ENCODE assay signal across 1 cellular context in the genomic region with DNA sequence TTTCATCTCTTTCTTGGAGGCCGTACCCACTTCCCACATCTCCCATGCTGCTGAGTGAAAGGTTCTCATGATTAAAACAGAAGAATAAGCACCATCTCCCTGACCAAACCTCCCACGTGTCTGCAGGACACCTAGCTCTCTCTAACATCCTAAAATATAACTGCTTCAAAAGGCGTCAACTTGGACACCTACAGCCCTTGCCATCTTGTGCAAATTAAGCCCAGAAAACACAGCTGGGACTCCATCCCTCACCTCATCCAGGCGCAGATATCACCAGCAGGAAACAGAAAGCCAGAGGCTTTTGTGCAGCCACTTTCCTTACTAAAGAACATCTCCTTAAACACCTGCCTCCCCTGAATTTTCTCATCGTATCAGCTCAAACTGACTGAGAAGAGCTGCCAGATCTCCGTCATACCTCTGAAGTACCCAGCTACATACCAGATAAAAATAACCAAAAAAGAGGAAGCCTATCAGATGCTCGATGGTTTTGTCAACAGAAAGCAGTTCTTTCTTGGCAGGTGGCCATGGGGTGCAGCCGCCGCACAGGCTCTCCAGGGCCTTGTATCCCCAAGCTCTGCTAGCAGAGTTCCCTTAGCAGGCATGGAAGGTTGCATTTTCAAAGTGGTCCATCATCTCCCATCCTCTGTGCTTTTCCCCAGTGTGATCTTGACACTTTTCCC.
TF ChIP-seq lines count a peak whose summit lies in the region.

No MANE protein-coding gene starts in this region.

TF ChIP-seq in GM12878, 131 proteins besides CTCF, POLR2A, EP300 and RAD21 (continues in another document):
- no peak for TF ChIP-seq RELA (IDR thresholded peaks at IDR 0.05; ENCODE audit: borderline replicate concordance, partially characterized antibody)
- no peak for TF ChIP-seq CBFB (IDR thresholded peaks at IDR 0.05; ENCODE audit: low read depth)
- TF ChIP-seq TCF3 (IDR thresholded peaks at IDR 0.05; ENCODE audit: borderline replicate concordance, insufficient read depth, low read depth, low read length), result no peak
- TF ChIP-seq, protein P1, sequence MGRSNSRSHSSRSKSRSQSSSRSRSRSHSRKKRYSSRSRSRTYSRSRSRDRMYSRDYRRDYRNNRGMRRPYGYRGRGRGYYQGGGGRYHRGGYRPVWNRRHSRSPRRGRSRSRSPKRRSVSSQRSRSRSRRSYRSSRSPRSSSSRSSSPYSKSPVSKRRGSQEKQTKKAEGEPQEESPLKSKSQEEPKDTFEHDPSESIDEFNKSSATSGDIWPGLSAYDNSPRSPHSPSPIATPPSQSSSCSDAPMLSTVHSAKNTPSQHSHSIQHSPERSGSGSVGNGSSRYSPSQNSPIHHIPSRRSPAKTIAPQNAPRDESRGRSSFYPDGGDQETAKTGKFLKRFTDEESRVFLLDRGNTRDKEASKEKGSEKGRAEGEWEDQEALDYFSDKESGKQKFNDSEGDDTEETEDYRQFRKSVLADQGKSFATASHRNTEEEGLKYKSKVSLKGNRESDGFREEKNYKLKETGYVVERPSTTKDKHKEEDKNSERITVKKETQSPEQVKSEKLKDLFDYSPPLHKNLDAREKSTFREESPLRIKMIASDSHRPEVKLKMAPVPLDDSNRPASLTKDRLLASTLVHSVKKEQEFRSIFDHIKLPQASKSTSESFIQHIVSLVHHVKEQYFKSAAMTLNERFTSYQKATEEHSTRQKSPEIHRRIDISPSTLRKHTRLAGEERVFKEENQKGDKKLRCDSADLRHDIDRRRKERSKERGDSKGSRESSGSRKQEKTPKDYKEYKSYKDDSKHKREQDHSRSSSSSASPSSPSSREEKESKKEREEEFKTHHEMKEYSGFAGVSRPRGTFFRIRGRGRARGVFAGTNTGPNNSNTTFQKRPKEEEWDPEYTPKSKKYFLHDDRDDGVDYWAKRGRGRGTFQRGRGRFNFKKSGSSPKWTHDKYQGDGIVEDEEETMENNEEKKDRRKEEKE (IDR thresholded peaks at IDR 0.05), result no peak
- TF ChIP-seq, protein P2, sequence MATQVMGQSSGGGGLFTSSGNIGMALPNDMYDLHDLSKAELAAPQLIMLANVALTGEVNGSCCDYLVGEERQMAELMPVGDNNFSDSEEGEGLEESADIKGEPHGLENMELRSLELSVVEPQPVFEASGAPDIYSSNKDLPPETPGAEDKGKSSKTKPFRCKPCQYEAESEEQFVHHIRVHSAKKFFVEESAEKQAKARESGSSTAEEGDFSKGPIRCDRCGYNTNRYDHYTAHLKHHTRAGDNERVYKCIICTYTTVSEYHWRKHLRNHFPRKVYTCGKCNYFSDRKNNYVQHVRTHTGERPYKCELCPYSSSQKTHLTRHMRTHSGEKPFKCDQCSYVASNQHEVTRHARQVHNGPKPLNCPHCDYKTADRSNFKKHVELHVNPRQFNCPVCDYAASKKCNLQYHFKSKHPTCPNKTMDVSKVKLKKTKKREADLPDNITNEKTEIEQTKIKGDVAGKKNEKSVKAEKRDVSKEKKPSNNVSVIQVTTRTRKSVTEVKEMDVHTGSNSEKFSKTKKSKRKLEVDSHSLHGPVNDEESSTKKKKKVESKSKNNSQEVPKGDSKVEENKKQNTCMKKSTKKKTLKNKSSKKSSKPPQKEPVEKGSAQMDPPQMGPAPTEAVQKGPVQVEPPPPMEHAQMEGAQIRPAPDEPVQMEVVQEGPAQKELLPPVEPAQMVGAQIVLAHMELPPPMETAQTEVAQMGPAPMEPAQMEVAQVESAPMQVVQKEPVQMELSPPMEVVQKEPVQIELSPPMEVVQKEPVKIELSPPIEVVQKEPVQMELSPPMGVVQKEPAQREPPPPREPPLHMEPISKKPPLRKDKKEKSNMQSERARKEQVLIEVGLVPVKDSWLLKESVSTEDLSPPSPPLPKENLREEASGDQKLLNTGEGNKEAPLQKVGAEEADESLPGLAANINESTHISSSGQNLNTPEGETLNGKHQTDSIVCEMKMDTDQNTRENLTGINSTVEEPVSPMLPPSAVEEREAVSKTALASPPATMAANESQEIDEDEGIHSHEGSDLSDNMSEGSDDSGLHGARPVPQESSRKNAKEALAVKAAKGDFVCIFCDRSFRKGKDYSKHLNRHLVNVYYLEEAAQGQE (IDR thresholded peaks at IDR 0.05; ENCODE audit: low read depth, low read length), result no peak
- no peak for TF ChIP-seq YBX1 (IDR thresholded peaks at IDR 0.05)
- TF ChIP-seq SMC3 (IDR thresholded peaks at IDR 0.05; ENCODE audit: borderline replicate concordance, low read length), result no peak
- TF ChIP-seq, protein P3, sequence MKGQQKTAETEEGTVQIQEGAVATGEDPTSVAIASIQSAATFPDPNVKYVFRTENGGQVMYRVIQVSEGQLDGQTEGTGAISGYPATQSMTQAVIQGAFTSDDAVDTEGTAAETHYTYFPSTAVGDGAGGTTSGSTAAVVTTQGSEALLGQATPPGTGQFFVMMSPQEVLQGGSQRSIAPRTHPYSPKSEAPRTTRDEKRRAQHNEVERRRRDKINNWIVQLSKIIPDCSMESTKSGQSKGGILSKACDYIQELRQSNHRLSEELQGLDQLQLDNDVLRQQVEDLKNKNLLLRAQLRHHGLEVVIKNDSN (IDR thresholded peaks at IDR 0.05; ENCODE audit: borderline replicate concordance, extremely low read length, insufficient read depth, low read depth, low read length), result no peak
- peak; percentile 73 for TF ChIP-seq MEF2A (IDR thresholded peaks at IDR 0.05; ENCODE audit: insufficient read depth, low read depth, low read length)
- TF ChIP-seq YY1 (IDR thresholded peaks at IDR 0.05; ENCODE audit: low read depth, low read length), result no peak
- TF ChIP-seq ZNF24 (IDR thresholded peaks at IDR 0.05), result no peak
- no peak for TF ChIP-seq MTA3 (IDR thresholded peaks at IDR 0.05; ENCODE audit: borderline replicate concordance, low read length)
- TF ChIP-seq CHD4 (IDR thresholded peaks at IDR 0.05), result no peak
- no peak for TF ChIP-seq PAX8 (IDR thresholded peaks at IDR 0.05)
- no peak for TF ChIP-seq PAX5 (IDR thresholded peaks at IDR 0.05; ENCODE audit: borderline replicate concordance, low read depth, low read length)
- TF ChIP-seq, protein P4, sequence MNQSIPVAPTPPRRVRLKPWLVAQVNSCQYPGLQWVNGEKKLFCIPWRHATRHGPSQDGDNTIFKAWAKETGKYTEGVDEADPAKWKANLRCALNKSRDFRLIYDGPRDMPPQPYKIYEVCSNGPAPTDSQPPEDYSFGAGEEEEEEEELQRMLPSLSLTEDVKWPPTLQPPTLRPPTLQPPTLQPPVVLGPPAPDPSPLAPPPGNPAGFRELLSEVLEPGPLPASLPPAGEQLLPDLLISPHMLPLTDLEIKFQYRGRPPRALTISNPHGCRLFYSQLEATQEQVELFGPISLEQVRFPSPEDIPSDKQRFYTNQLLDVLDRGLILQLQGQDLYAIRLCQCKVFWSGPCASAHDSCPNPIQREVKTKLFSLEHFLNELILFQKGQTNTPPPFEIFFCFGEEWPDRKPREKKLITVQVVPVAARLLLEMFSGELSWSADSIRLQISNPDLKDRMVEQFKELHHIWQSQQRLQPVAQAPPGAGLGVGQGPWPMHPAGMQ (IDR thresholded peaks at IDR 0.05; ENCODE audit: borderline replicate concordance), result no peak
- 0 out of 2 replicates have a peak, but pooled peaks have one; percentile 18 for TF ChIP-seq POLR2AphosphoS5 (IDR thresholded peaks at IDR 0.05; ENCODE audit: low read length)
- no peak for TF ChIP-seq ZZZ3 (IDR thresholded peaks at IDR 0.05; ENCODE audit: control insufficient read depth, insufficient read length, low read depth)
- TF ChIP-seq, protein P5, sequence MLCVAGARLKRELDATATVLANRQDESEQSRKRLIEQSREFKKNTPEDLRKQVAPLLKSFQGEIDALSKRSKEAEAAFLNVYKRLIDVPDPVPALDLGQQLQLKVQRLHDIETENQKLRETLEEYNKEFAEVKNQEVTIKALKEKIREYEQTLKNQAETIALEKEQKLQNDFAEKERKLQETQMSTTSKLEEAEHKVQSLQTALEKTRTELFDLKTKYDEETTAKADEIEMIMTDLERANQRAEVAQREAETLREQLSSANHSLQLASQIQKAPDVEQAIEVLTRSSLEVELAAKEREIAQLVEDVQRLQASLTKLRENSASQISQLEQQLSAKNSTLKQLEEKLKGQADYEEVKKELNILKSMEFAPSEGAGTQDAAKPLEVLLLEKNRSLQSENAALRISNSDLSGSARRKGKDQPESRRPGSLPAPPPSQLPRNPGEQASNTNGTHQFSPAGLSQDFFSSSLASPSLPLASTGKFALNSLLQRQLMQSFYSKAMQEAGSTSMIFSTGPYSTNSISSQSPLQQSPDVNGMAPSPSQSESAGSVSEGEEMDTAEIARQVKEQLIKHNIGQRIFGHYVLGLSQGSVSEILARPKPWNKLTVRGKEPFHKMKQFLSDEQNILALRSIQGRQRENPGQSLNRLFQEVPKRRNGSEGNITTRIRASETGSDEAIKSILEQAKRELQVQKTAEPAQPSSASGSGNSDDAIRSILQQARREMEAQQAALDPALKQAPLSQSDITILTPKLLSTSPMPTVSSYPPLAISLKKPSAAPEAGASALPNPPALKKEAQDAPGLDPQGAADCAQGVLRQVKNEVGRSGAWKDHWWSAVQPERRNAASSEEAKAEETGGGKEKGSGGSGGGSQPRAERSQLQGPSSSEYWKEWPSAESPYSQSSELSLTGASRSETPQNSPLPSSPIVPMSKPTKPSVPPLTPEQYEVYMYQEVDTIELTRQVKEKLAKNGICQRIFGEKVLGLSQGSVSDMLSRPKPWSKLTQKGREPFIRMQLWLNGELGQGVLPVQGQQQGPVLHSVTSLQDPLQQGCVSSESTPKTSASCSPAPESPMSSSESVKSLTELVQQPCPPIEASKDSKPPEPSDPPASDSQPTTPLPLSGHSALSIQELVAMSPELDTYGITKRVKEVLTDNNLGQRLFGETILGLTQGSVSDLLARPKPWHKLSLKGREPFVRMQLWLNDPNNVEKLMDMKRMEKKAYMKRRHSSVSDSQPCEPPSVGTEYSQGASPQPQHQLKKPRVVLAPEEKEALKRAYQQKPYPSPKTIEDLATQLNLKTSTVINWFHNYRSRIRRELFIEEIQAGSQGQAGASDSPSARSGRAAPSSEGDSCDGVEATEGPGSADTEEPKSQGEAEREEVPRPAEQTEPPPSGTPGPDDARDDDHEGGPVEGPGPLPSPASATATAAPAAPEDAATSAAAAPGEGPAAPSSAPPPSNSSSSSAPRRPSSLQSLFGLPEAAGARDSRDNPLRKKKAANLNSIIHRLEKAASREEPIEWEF (IDR thresholded peaks at IDR 0.05; ENCODE audit: insufficient replicate concordance, low read depth, low read length), result no peak
- TF ChIP-seq RBBP5 (conservative IDR thresholded peaks at IDR 0.05), result no peak
- no peak for TF ChIP-seq STAT1 (conservative IDR thresholded peaks at IDR 0.05)
- no peak for TF ChIP-seq CREM (IDR thresholded peaks at IDR 0.05; ENCODE audit: low read depth)
- TF ChIP-seq ZNF622 (IDR thresholded peaks at IDR 0.05), result no peak
- no peak for TF ChIP-seq BHLHE40 (IDR thresholded peaks at IDR 0.05; ENCODE audit: borderline replicate concordance in 1 of 2, low read depth in 2 of 2, low read length in 1 of 2)
- TF ChIP-seq, protein P6, sequence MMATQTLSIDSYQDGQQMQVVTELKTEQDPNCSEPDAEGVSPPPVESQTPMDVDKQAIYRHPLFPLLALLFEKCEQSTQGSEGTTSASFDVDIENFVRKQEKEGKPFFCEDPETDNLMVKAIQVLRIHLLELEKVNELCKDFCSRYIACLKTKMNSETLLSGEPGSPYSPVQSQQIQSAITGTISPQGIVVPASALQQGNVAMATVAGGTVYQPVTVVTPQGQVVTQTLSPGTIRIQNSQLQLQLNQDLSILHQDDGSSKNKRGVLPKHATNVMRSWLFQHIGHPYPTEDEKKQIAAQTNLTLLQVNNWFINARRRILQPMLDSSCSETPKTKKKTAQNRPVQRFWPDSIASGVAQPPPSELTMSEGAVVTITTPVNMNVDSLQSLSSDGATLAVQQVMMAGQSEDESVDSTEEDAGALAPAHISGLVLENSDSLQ (IDR thresholded peaks at IDR 0.05), result no peak
- no peak for TF ChIP-seq SP1 (IDR thresholded peaks at IDR 0.05; ENCODE audit: low read depth, low read length)
- TF ChIP-seq, protein P7, sequence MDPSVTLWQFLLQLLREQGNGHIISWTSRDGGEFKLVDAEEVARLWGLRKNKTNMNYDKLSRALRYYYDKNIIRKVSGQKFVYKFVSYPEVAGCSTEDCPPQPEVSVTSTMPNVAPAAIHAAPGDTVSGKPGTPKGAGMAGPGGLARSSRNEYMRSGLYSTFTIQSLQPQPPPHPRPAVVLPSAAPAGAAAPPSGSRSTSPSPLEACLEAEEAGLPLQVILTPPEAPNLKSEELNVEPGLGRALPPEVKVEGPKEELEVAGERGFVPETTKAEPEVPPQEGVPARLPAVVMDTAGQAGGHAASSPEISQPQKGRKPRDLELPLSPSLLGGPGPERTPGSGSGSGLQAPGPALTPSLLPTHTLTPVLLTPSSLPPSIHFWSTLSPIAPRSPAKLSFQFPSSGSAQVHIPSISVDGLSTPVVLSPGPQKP (IDR thresholded peaks at IDR 0.05; ENCODE audit: low read depth, low read length), result no peak
- TF ChIP-seq, protein P8, sequence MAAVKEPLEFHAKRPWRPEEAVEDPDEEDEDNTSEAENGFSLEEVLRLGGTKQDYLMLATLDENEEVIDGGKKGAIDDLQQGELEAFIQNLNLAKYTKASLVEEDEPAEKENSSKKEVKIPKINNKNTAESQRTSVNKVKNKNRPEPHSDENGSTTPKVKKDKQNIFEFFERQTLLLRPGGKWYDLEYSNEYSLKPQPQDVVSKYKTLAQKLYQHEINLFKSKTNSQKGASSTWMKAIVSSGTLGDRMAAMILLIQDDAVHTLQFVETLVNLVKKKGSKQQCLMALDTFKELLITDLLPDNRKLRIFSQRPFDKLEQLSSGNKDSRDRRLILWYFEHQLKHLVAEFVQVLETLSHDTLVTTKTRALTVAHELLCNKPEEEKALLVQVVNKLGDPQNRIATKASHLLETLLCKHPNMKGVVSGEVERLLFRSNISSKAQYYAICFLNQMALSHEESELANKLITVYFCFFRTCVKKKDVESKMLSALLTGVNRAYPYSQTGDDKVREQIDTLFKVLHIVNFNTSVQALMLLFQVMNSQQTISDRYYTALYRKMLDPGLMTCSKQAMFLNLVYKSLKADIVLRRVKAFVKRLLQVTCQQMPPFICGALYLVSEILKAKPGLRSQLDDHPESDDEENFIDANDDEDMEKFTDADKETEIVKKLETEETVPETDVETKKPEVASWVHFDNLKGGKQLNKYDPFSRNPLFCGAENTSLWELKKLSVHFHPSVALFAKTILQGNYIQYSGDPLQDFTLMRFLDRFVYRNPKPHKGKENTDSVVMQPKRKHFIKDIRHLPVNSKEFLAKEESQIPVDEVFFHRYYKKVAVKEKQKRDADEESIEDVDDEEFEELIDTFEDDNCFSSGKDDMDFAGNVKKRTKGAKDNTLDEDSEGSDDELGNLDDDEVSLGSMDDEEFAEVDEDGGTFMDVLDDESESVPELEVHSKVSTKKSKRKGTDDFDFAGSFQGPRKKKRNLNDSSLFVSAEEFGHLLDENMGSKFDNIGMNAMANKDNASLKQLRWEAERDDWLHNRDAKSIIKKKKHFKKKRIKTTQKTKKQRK (IDR thresholded peaks at IDR 0.05; ENCODE audit: low read depth, low read length), result no peak
- TF ChIP-seq, protein P9, sequence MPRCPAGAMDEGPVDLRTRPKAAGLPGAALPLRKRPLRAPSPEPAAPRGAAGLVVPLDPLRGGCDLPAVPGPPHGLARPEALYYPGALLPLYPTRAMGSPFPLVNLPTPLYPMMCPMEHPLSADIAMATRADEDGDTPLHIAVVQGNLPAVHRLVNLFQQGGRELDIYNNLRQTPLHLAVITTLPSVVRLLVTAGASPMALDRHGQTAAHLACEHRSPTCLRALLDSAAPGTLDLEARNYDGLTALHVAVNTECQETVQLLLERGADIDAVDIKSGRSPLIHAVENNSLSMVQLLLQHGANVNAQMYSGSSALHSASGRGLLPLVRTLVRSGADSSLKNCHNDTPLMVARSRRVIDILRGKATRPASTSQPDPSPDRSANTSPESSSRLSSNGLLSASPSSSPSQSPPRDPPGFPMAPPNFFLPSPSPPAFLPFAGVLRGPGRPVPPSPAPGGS (IDR thresholded peaks at IDR 0.05; ENCODE audit: borderline replicate concordance, insufficient read depth, low read depth, low read length, poor library complexity, severe bottlenecking), result no peak
